In the genomic region with DNA sequence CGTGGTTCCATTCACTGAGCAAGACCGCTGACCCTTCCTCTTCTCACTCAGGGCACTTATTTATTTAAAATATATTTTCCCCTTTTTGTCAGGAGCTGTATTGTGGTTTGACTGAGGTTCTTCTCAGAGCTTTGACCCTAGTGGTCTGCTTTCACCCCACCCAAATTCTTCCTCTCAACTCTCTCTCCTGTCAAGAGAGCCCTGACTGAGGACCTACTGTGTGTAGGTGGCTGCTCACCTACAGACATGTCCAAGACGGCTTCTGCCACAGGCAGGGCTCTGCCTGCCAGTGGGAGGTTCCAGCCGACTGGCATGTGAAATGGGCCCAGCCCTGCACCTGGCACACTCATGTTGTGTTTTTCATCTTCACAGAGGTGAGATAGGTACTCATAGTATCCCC, we compare ENCODE assay signal across 19 cellular contexts. TPM values are rescaled to one million over a fixed set of nuclear protein-coding genes. Genes with fewer than 3 reads are reported as not detected.
DNase-seq lines count a peak whose midpoint lies in the region; ATAC-seq, FAIRE-seq and TF ChIP-seq lines count a peak whose summit lies in the region.
"Had no signal": no experiment of that assay in that cellular context is flagged by ENCODE, and none has a peak within 500 bp of the region (broad histone marks: within the 10 kb centered on the region; RNA-seq: fewer than 3 reads in every experiment).

No MANE protein-coding gene starts in this region.

- peaks cover 0 to 9% (median 0%) of the 10 kb centered on the region in 11 experiments; a peak in 1 of 22 replicates for H3K36me3 ChIP-seq in BLaER1 treated with 17β-estradiol and CSF1 and Interleukin-3, amounts not matched to agents 10 nM and 100 nM
- H3K36me3 ChIP-seq in RWPE2 (ENCODE audit: low read depth) (no peaks in the 10 kb centered on the region), sigmoid colon (no peaks in the 10 kb centered on the region), HepG2 (replicated peaks in 1 of 2; ENCODE audit: control insufficient read depth in 1 of 2, insufficient read depth in 2 of 2, low read length in 2 of 2) (no peaks in the 10 kb centered on the region)

- H3K9me3 Mint-ChIP-seq in activated naive CD4-positive, alpha-beta T cell treated with anti-CD3 and anti-CD28 coated beads for 36 hours = no peaks in the 10 kb centered on the region
- H3K9me3 Mint-ChIP-seq: CD4-positive, alpha-beta T cell had no signal

- peak overlapping the region in 5 of 10 experiments; percentile 17 to 38 (median 21); a peak in 6 of 20 replicates for H3K4me3 ChIP-seq in BLaER1 treated with 17β-estradiol and CSF1 and Interleukin-3, amounts not matched to agents 10 nM and 100 nM
- H3K4me3 ChIP-seq in RWPE2 (ENCODE audit: severe bottlenecking) = no peak overlapping the region
- H3K4me3 ChIP-seq in sigmoid colon = no peak overlapping the region
- H3K4me3 ChIP-seq in HepG2 (replicated peaks in 1 of 3; ENCODE audit: insufficient read depth in 1 of 3, low read depth in 2 of 3, low read length in 3 of 3) = no peak overlapping the region
- H3K4me3 ChIP-seq: PC-9 had no signal

- H3K4me1 ChIP-seq in BLaER1 treated with 17β-estradiol and CSF1 and Interleukin-3, amounts not matched to agents 10 nM and 100 nM = peaks cover 98 to 100% (median 100%) of the 10 kb centered on the region in 10 experiments
- peaks cover 8% of the 10 kb centered on the region for H3K4me1 ChIP-seq in RWPE2 (ENCODE audit: insufficient read depth, poor library complexity, severe bottlenecking)
- peaks cover 0 to 33% (median 25%) of the 10 kb centered on the region in 4 donors for H3K4me1 ChIP-seq in sigmoid colon
- peaks cover 14% of the 10 kb centered on the region for H3K4me1 ChIP-seq in HepG2 (ENCODE audit: insufficient read depth, low read length)

- no peaks in the 10 kb centered on the region for H3K27me3 Mint-ChIP-seq in activated naive CD4-positive, alpha-beta T cell treated with anti-CD3 and anti-CD28 coated beads for 36 hours (ENCODE audit: low read depth)
- H3K27me3 Mint-ChIP-seq: CD4-positive, alpha-beta T cell had no signal

- no peaks in the 10 kb centered on the region for H3K4me1 Mint-ChIP-seq in activated naive CD4-positive, alpha-beta T cell treated with anti-CD3 and anti-CD28 coated beads for 36 hours (ENCODE audit: low read depth)

- POLR2A ChIA-PET in HepG2 (lab: Yijun Ruan, JAX) = no interaction called here

- TF ChIP-seq POLR2A in sigmoid colon (IDR thresholded peaks at IDR 0.05) = no peak
- TF ChIP-seq POLR2A in HepG2 (IDR thresholded peaks at IDR 0.05; ENCODE audit: insufficient read depth in 1 of 2, low read depth in 2 of 2, low read length in 2 of 2) = no peak

- H3K27ac ChIP-seq in BLaER1 treated with 17β-estradiol and CSF1 and Interleukin-3, amounts not matched to agents 10 nM and 100 nM = peak overlapping the region; percentile 60 to 99 (median 91); a peak in 21 of 22 replicates
- H3K27ac ChIP-seq in RWPE2 (ENCODE audit: poor library complexity, severe bottlenecking) (no peak overlapping the region), sigmoid colon (no peak overlapping the region), HepG2 (ENCODE audit: extremely low read length, insufficient read depth, low read length) (no peak overlapping the region)
- H3K27ac ChIP-seq: KMS-11, PC-9 had no signal

- BruUV-seq in HepG2 (replicated peaks; lab: Mats Ljungman, UMichigan) = no TSS peak

- intact Hi-C loops in sigmoid colon (cut with DNase I) (no loop called here), HepG2 (cut with micrococcal nuclease; ENCODE audit: unreplicated experiment) (no loop called here)
- intact Hi-C loops in activated naive CD4-positive, alpha-beta T cell treated with anti-CD3 and anti-CD28 coated beads for 36 hours (cut with micrococcal nuclease) = no loop called here

- no peak overlapping the region for H2AFZ ChIP-seq in HepG2 (ENCODE audit: low read length)
- H2AFZ ChIP-seq: PC-9 had no signal

- H3K27ac Mint-ChIP-seq in activated naive CD4-positive, alpha-beta T cell treated with anti-CD3 and anti-CD28 coated beads for 36 hours = no peak overlapping the region
- H3K27ac Mint-ChIP-seq: CD4-positive, alpha-beta T cell had no signal

- TF ChIP-seq EP300 in sigmoid colon (IDR thresholded peaks at IDR 0.05) (no peak), HepG2 (IDR thresholded peaks at IDR 0.05; ENCODE audit: low read depth in 2 of 2, low read length in 2 of 2) (no peak), HepG2 (CRISPR knock-in tag; IDR thresholded peaks at IDR 0.05; ENCODE audit: borderline replicate concordance) (no peak)

- no peaks in the 10 kb centered on the region for H3K79me2 ChIP-seq in HepG2 (ENCODE audit: insufficient read depth, low read length)

- in situ Hi-C loops in HepG2 (cut with HindIII; ENCODE audit: extremely low pct_ligation_motif_present, low pct_unique_long_range_greater_than_20kb) = no loop called here

- H3K9me3 ChIP-seq in BLaER1 treated with 17β-estradiol and CSF1 and Interleukin-3, amounts not matched to agents 10 nM and 100 nM (replicated peaks in 1 of 11) = no peaks in the 10 kb centered on the region
- no peaks in the 10 kb centered on the region for H3K9me3 ChIP-seq in RWPE2 (ENCODE audit: severe bottlenecking)
- H3K9me3 ChIP-seq in sigmoid colon = no peaks in the 10 kb centered on the region
- no peaks in the 10 kb centered on the region for H3K9me3 ChIP-seq in HepG2 (ENCODE audit: low read length)

- no peak for ATAC-seq in RWPE2 (ENCODE audit: low read depth)
- no peak for ATAC-seq in HepG2

- H3K36me3 Mint-ChIP-seq in activated naive CD4-positive, alpha-beta T cell treated with anti-CD3 and anti-CD28 coated beads for 36 hours (ENCODE audit: low read depth) = no peaks in the 10 kb centered on the region

- H3K4me3 Mint-ChIP-seq in activated naive CD4-positive, alpha-beta T cell treated with anti-CD3 and anti-CD28 coated beads for 36 hours = no peak overlapping the region
- H3K4me3 Mint-ChIP-seq: CD4-positive, alpha-beta T cell had no signal

- TF ChIP-seq RAD21 in HepG2 (CRISPR knock-in tag; IDR thresholded peaks at IDR 0.05) = no peak

- CTCF ChIA-PET in HepG2 (lab: Yijun Ruan, JAX; ENCODE audit: low intra/inter-chr PET ratio, low total read pairs) = no interaction called here
- CTCF ChIA-PET in activated naive CD4-positive, alpha-beta T cell treated with anti-CD3 and anti-CD28 coated beads for 36 hours (lab: Charles Lee) = interaction anchor here (0.6 to 4.6 kb wide), 3 partner anchors 16 to 19 kb away, joined by 3 to 17 read pairs (median 3); no protein-coding TSS in a partner anchor

- DNase-seq in RWPE2 (ENCODE audit: low spot score) (peak; percentile 20), islet precursor cell (peak; percentile 29), sigmoid colon (peak; percentile 39), occipital lobe (lab: John Stamatoyannopoulos, UW) (no peak), HepG2 (ENCODE audit: low spot score) (no peak)
- no peak for DNase-seq in activated naive CD4-positive, alpha-beta T cell treated with anti-CD3 and anti-CD28 coated beads for 36 hours
- DNase-seq: AML-193; Calu3; CD4-positive, alpha-beta T cell; DMS53; NCI-H1436 treated with DMSO at 0.1 percent for 48 hours; NCI-H2029 treated with DMSO at 0.1 percent for 48 hours; NCI-H774; PC-9 had no signal

- H3K27me3 ChIP-seq in BLaER1 treated with 17β-estradiol and CSF1 and Interleukin-3, amounts not matched to agents 10 nM and 100 nM = no peaks in the 10 kb centered on the region
- no peaks in the 10 kb centered on the region for H3K27me3 ChIP-seq in RWPE2 (ENCODE audit: insufficient read depth, poor library complexity, severe bottlenecking)
- no peaks in the 10 kb centered on the region for H3K27me3 ChIP-seq in sigmoid colon
- H3K27me3 ChIP-seq in HepG2 (ENCODE audit: control insufficient read depth in 1 of 2, insufficient read depth in 2 of 2, low read length in 2 of 2) = peaks cover 6 to 68% of the 10 kb centered on the region in 2 experiments; a peak in 4 of 5 replicates

- peak overlapping the region; percentile 48 to 88 (median 69); a peak in 19 of 22 replicates for H3K9ac ChIP-seq in BLaER1 treated with 17β-estradiol and CSF1 and Interleukin-3, amounts not matched to agents 10 nM and 100 nM
- H3K9ac ChIP-seq in HepG2 (ENCODE audit: insufficient read depth, low read depth, low read length) = no peak overlapping the region
- H3K9ac ChIP-seq: KMS-11 had no signal

- 73 to 85% methylated on average over 4 of the region's 4 CpGs for WGBS in sigmoid colon, 2 donors
- 18% methylated on average over 4 of the region's 4 CpGs for WGBS in HepG2 (ENCODE audit: low lambda C conversion rate)

- H3K4me2 ChIP-seq in BLaER1 treated with 17β-estradiol and CSF1 and Interleukin-3, amounts not matched to agents 10 nM and 100 nM = peak overlapping the region; percentile 86 to 97 (median 91)
- no peak overlapping the region for H3K4me2 ChIP-seq in HepG2 (ENCODE audit: low read depth, low read length)
- H3K4me2 ChIP-seq: KMS-11, PC-9 had no signal

- H4K20me1 ChIP-seq in BLaER1 treated with 17β-estradiol and CSF1 and Interleukin-3, amounts not matched to agents 10 nM and 100 nM = no peaks in the 10 kb centered on the region
- H4K20me1 ChIP-seq in HepG2 (ENCODE audit: insufficient read depth, low read length) = no peaks in the 10 kb centered on the region

- FAIRE-seq in HepG2 (lab: Jason Lieb, UNC) = no peak

- TF ChIP-seq CTCF in RWPE2 (IDR thresholded peaks at IDR 0.05; ENCODE audit: poor library complexity, severe bottlenecking) (no peak), sigmoid colon (IDR thresholded peaks at IDR 0.05) (no peak), HepG2 (CRISPR knock-in tag; IDR thresholded peaks at IDR 0.05) (no peak)

RNA-seq across cellular contexts. Expression of a gene that starts 5.2 kb away (rescaled TPM):
- total RNA-seq in sigmoid colon (not detected), occipital lobe (not detected), HepG2 (2016; rRNA removed; fragmentation: Illumina TruSeq; extraction: Trizol) (not detected in 2 replicates)
- polyA plus RNA-seq in sigmoid colon (under 1 TPM in 2 of 3 donors, not detected in 1; 0.13 to 0.46 TPM), HepG2 (2011; rRNA removed) (not detected in 2 replicates)
- not detected in 2 replicates for total RNA-seq in HepG2 (2016; cell fraction: cytosol; rRNA removed; fragmentation: Illumina TruSeq; extraction: Trizol; ENCODE audit: low read depth)
- total RNA-seq in HepG2 (2016; cell fraction: insoluble cytoplasmic fraction; rRNA removed; fragmentation: Illumina TruSeq; extraction: Trizol) = not detected in 2 replicates
- total RNA-seq in HepG2 (2016; cell fraction: membrane; rRNA removed; fragmentation: Illumina TruSeq; extraction: Trizol) = not detected in 2 replicates
- not detected in 2 replicates for total RNA-seq in HepG2 (2016; cell fraction: nucleus; rRNA removed; fragmentation: Illumina TruSeq; extraction: Trizol)
- not detected in 2 replicates for polyA plus RNA-seq in HepG2 (2011; cell fraction: cytosol; rRNA removed)
- polyA plus RNA-seq in HepG2 (2011; cell fraction: nucleus; rRNA removed) = not detected in 2 replicates
- polyA plus RNA-seq in HepG2 (2012) = not detected in 2 replicates
- polyA plus RNA-seq in HepG2 (2016; cell fraction: cytosol; fragmentation: Illumina TruSeq; extraction: Trizol; ENCODE audit: low read depth) = not detected in 2 replicates
- polyA plus RNA-seq in HepG2 (2016; cell fraction: insoluble cytoplasmic fraction; fragmentation: Illumina TruSeq; extraction: Trizol; ENCODE audit: low read depth) = not detected in 2 replicates
- not detected in 2 replicates for polyA plus RNA-seq in HepG2 (2016; cell fraction: membrane; fragmentation: Illumina TruSeq; extraction: Trizol; ENCODE audit: low read depth)
- not detected in 2 replicates for polyA plus RNA-seq in HepG2 (2016; cell fraction: nucleus; fragmentation: Illumina TruSeq; extraction: Trizol; ENCODE audit: insufficient read depth, low read depth)
- polyA minus RNA-seq in HepG2 (2011; rRNA and poly(A)+ RNA removed; ENCODE audit: low replicate concordance) = not detected in 2 replicates
- polyA minus RNA-seq in HepG2 (2011; cell fraction: cytosol; rRNA and poly(A)+ RNA removed) = not detected in 2 replicates
- not detected in 2 replicates for polyA minus RNA-seq in HepG2 (2011; cell fraction: nucleus; rRNA and poly(A)+ RNA removed)
- not detected for total RNA-seq in activated naive CD4-positive, alpha-beta T cell treated with anti-CD3 and anti-CD28 coated beads for 36 hours
- total RNA-seq: Calu3, H4, M059J, NCI-H460, PC-9 had no signal

RNA-seq across cellular contexts. Expression of a gene that starts 10.2 kb away (rescaled TPM):
- not detected for total RNA-seq in sigmoid colon
- polyA plus RNA-seq in sigmoid colon = 1 to 10 TPM in 1 of 3 donors, under 1 TPM in 1, not detected in 1; 0.46 to 1.4 TPM
- not detected for total RNA-seq in occipital lobe
- not detected in 2 replicates for total RNA-seq in HepG2 (2016; rRNA removed; fragmentation: Illumina TruSeq; extraction: Trizol)
- not detected in 2 replicates for total RNA-seq in HepG2 (2016; cell fraction: cytosol; rRNA removed; fragmentation: Illumina TruSeq; extraction: Trizol; ENCODE audit: low read depth)
- total RNA-seq in HepG2 (2016; cell fraction: insoluble cytoplasmic fraction; rRNA removed; fragmentation: Illumina TruSeq; extraction: Trizol) = not detected in 2 replicates
- total RNA-seq in HepG2 (2016; cell fraction: membrane; rRNA removed; fragmentation: Illumina TruSeq; extraction: Trizol) = not detected in 2 replicates
- not detected in 2 replicates for total RNA-seq in HepG2 (2016; cell fraction: nucleus; rRNA removed; fragmentation: Illumina TruSeq; extraction: Trizol)
- polyA plus RNA-seq in HepG2 (2011; rRNA removed) = not detected in 2 replicates
- polyA plus RNA-seq in HepG2 (2011; cell fraction: cytosol; rRNA removed) = not detected in 2 replicates
- not detected in 2 replicates for polyA plus RNA-seq in HepG2 (2011; cell fraction: nucleus; rRNA removed)
- polyA plus RNA-seq in HepG2 (2012) = not detected in 2 replicates
- not detected in 2 replicates for polyA plus RNA-seq in HepG2 (2016; cell fraction: cytosol; fragmentation: Illumina TruSeq; extraction: Trizol; ENCODE audit: low read depth)
- polyA plus RNA-seq in HepG2 (2016; cell fraction: insoluble cytoplasmic fraction; fragmentation: Illumina TruSeq; extraction: Trizol; ENCODE audit: low read depth) = not detected in 2 replicates
- not detected in 2 replicates for polyA plus RNA-seq in HepG2 (2016; cell fraction: membrane; fragmentation: Illumina TruSeq; extraction: Trizol; ENCODE audit: low read depth)
- polyA plus RNA-seq in HepG2 (2016; cell fraction: nucleus; fragmentation: Illumina TruSeq; extraction: Trizol; ENCODE audit: insufficient read depth, low read depth) = not detected in 2 replicates
- not detected in 2 replicates for polyA minus RNA-seq in HepG2 (2011; rRNA and poly(A)+ RNA removed; ENCODE audit: low replicate concordance)
- polyA minus RNA-seq in HepG2 (2011; cell fraction: cytosol; rRNA and poly(A)+ RNA removed) = not detected in 2 replicates
- polyA minus RNA-seq in HepG2 (2011; cell fraction: nucleus; rRNA and poly(A)+ RNA removed) = not detected in 2 replicates
- total RNA-seq in activated naive CD4-positive, alpha-beta T cell treated with anti-CD3 and anti-CD28 coated beads for 36 hours = not detected
- total RNA-seq: Calu3, H4, M059J, NCI-H460, PC-9 had no signal

RNA-seq across cellular contexts. Expression of a gene that starts 42.9 kb away (rescaled TPM):
- total RNA-seq in sigmoid colon (100 to 1,000 TPM; 153 to 191 (median 179) TPM), occipital lobe (101 TPM), HepG2 (2016; rRNA removed; fragmentation: Illumina TruSeq; extraction: Trizol) (141 and 158 TPM in 2 replicates)
- polyA plus RNA-seq in sigmoid colon (100 to 1,000 TPM; 123 to 202 (median 175) TPM), HepG2 (2011; rRNA removed) (64.7 and 69.1 TPM in 2 replicates)
- 34.0 and 36.6 TPM in 2 replicates for total RNA-seq in HepG2 (2016; cell fraction: cytosol; rRNA removed; fragmentation: Illumina TruSeq; extraction: Trizol; ENCODE audit: low read depth)
- total RNA-seq in HepG2 (2016; cell fraction: insoluble cytoplasmic fraction; rRNA removed; fragmentation: Illumina TruSeq; extraction: Trizol) = 139 and 158 TPM in 2 replicates
- total RNA-seq in HepG2 (2016; cell fraction: membrane; rRNA removed; fragmentation: Illumina TruSeq; extraction: Trizol) = 72.7 and 73.0 TPM in 2 replicates
- total RNA-seq in HepG2 (2016; cell fraction: nucleus; rRNA removed; fragmentation: Illumina TruSeq; extraction: Trizol) = 138 and 155 TPM in 2 replicates
- 58.5 and 70.5 TPM in 2 replicates for polyA plus RNA-seq in HepG2 (2011; cell fraction: cytosol; rRNA removed)
- polyA plus RNA-seq in HepG2 (2011; cell fraction: nucleus; rRNA removed) = 131 and 137 TPM in 2 replicates
- polyA plus RNA-seq in HepG2 (2012) = 67.6 and 67.7 TPM in 2 replicates
- polyA plus RNA-seq in HepG2 (2016; cell fraction: cytosol; fragmentation: Illumina TruSeq; extraction: Trizol; ENCODE audit: low read depth) = 42.2 and 45.6 TPM in 2 replicates
- polyA plus RNA-seq in HepG2 (2016; cell fraction: insoluble cytoplasmic fraction; fragmentation: Illumina TruSeq; extraction: Trizol; ENCODE audit: low read depth) = 188 and 202 TPM in 2 replicates
- polyA plus RNA-seq in HepG2 (2016; cell fraction: membrane; fragmentation: Illumina TruSeq; extraction: Trizol; ENCODE audit: low read depth) = 69.9 and 70.3 TPM in 2 replicates
- 226 and 231 TPM in 2 replicates for polyA plus RNA-seq in HepG2 (2016; cell fraction: nucleus; fragmentation: Illumina TruSeq; extraction: Trizol; ENCODE audit: insufficient read depth, low read depth)
- polyA minus RNA-seq in HepG2 (2011; rRNA and poly(A)+ RNA removed; ENCODE audit: low replicate concordance) = 58.8 and 154 TPM in 2 replicates
- polyA minus RNA-seq in HepG2 (2011; cell fraction: cytosol; rRNA and poly(A)+ RNA removed) = 32.4 and 34.2 TPM in 2 replicates
- polyA minus RNA-seq in HepG2 (2011; cell fraction: nucleus; rRNA and poly(A)+ RNA removed) = 125 and 144 TPM in 2 replicates
- total RNA-seq in activated naive CD4-positive, alpha-beta T cell treated with anti-CD3 and anti-CD28 coated beads for 36 hours = 100 to 1,000 TPM; 153 TPM

Comparison
In these comparisons a context has a peak if more than half of its experiments do, and no peak if none do; other contexts are left out.
1. H3K27ac ChIP-seq: peak in BLaER1 treated with 17β-estradiol and CSF1 and Interleukin-3, amounts not matched to agents 10 nM and 100 nM (11 of 11); none in RWPE2 (single experiment), sigmoid colon (0 of 4) and HepG2 (single experiment).
2. DNase-seq: peak in RWPE2 (single experiment), islet precursor cell (single experiment) and sigmoid colon (single experiment); none in occipital lobe (single experiment), HepG2 (single experiment) and activated naive CD4-positive, alpha-beta T cell treated with anti-CD3 and anti-CD28 coated beads for 36 hours (single experiment).